ENCODE assay signal across 8 cellular contexts in the genomic region with DNA sequence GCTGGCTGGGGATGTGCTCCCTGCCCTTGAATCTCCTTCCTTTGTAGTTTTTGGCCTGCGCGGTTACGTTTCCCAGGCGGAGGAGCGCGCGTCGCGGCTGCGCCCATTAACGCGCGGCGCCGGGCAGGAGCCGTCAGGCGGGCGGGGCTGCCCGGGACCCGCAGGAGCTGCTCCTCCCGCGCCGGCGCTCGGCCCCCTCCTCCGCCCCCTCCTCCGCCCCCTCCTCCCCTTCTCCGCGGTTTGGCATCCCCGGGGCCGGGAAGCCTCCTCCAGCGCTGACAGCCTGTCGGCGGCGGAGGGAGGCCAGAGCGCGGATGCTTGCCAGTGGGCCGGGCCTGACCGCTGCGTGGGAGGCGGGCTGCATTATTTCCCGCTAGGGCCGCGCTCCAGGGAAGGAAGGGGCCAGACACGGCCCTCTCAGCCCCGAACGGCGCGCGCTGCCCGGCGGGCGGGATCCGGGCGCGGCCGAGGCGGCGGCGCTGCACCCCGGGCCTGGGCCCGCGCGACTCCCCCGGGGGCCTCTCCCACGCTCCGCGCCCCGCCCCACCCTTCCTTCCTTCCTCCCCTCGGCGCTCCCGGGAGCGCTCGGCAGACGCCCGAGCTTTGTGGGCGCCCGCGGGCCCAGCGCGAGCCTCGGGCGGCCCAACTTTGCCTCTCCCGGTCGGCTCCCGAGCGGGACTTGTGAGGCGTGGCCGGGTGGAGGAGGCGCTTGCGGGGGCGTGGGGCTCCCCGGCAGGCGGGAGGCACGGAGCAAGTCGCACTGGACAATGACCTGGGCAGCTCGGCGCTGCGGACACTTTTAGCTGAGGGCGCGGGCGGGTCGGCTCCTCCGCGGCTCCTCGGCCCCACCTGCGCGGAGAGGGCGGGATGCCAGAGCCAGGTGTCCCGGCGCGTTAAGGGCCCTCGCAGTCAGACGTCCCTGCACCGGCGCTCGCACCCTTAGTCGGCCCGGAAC. TPM values are rescaled to one million over a fixed set of nuclear protein-coding genes. Genes with fewer than 3 reads are reported as not detected.
DNase-seq lines count a peak whose midpoint lies in the region; ATAC-seq and TF ChIP-seq lines count a peak whose summit lies in the region.

A gene (plus strand): TSS at position 405 of the 955 bp plus-strand sequence. CDS start 583 bp downstream, outside the sequence.

- peaks cover 19% of the 10 kb centered on the region for H4K20me1 ChIP-seq in osteoblast (ENCODE audit: insufficient read depth, low read length)

- H3K4me3 ChIP-seq in heart left ventricle (peak within 1 kb of the TSS; percentile 57 to 90 (median 80)), osteoblast (ENCODE audit: insufficient read depth, low read length) (peak within 1 kb of the TSS; percentile 86)

- H2AFZ ChIP-seq in osteoblast (ENCODE audit: low read length): peak within 1 kb of the TSS; percentile 81

- intact Hi-C loops in heart left ventricle (cut with DNase I): loop anchor here (2.0 to 10.0 kb wide), 13 partner anchors 58 to 136 kb away; no protein-coding TSS in a partner anchor

- no peaks in the 10 kb centered on the region for H3K36me3 ChIP-seq in heart left ventricle
- no peaks in the 10 kb centered on the region for H3K36me3 ChIP-seq in osteoblast (ENCODE audit: insufficient read depth, low read length)

- DNase-seq in DMS53 (lab: John Stamatoyannopoulos, UW) (peak; percentile 80), NCI-H460 (ENCODE audit: extremely low read depth, low read depth) (peak; percentile 40), heart left ventricle (peak; percentile 89 to 94 (median 90)), osteoblast (ENCODE audit: insufficient read length, low spot score, missing footprints) (peak; percentile 99)

- no peak for TF ChIP-seq POLR2A in heart left ventricle (IDR thresholded peaks at IDR 0.05)

- H3K4me1 ChIP-seq in heart left ventricle: peaks cover 0 to 43% (median 17%) of the 10 kb centered on the region in 12 donors
- peaks cover 23% of the 10 kb centered on the region for H3K4me1 ChIP-seq in osteoblast (ENCODE audit: insufficient read depth, low read length)

- H3K9me3 ChIP-seq in heart left ventricle (no peaks in the 10 kb centered on the region), osteoblast (ENCODE audit: low read depth, low read length) (no peaks in the 10 kb centered on the region)

- H3K4me2 ChIP-seq in osteoblast (ENCODE audit: insufficient read depth, low read length): peak within 1 kb of the TSS; percentile 97

- 0 to 1% (median 1%) methylated on average over 26 to 118 of the region's 119 CpGs for WGBS in heart left ventricle, 4 donors

- H3K27me3 ChIP-seq in heart left ventricle: peaks cover 0 to 5% (median 0%) of the 10 kb centered on the region in 9 donors
- no peaks in the 10 kb centered on the region for H3K27me3 ChIP-seq in osteoblast (ENCODE audit: insufficient read depth, low read length)

- TF ChIP-seq CTCF in heart left ventricle (IDR thresholded peaks at IDR 0.05) (no peak), osteoblast (IDR thresholded peaks at IDR 0.05; ENCODE audit: extremely low read depth, low read depth, low read length) (no peak)

- ATAC-seq in HG02678 (IDR thresholded peaks at IDR 0.05; ENCODE audit: unreplicated experiment): peak; percentile 42
- peak; percentile 82 to 92 (median 90) for ATAC-seq in heart left ventricle
- ATAC-seq in HG03571 (IDR thresholded peaks at IDR 0.05; ENCODE audit: unreplicated experiment): no peak
- no peak for ATAC-seq in GM19397 (IDR thresholded peaks at IDR 0.05; ENCODE audit: unreplicated experiment)

- peaks cover 45% of the 10 kb centered on the region for H3K79me2 ChIP-seq in osteoblast (ENCODE audit: insufficient read depth, low read length)

- H3K27ac ChIP-seq in angular gyrus (ENCODE audit: low read depth, low read length) (peak within 1 kb of the TSS; percentile 83), heart left ventricle (peak within 1 kb of the TSS; percentile 73 to 94 (median 84)), osteoblast (ENCODE audit: low read depth, low read length) (peak within 1 kb of the TSS; percentile 46)

RNA-seq across cellular contexts. Expression of the gene that starts here (rescaled TPM):
- 12.0 and 12.8 TPM in 2 replicates for total RNA-seq in NCI-H460 (2014; rRNA removed; shearing (Covaris generic))
- 17.6 and 18.9 TPM in 2 replicates for polyA plus RNA-seq in NCI-H460 (2014; cell fraction: nucleus; rRNA removed)
- total RNA-seq in heart left ventricle (10 to 100 TPM; 13.5 to 38.4 (median 17.5) TPM), osteoblast (11.6 and 13.6 TPM in 2 replicates)
- 1 to 10 TPM; 6.4 to 8.2 TPM for polyA plus RNA-seq in heart left ventricle

Comparison
In these comparisons a context has a peak if more than half of its experiments do, and no peak if none do; other contexts are left out.
1. DNase-seq: peak in every context shown above with its lines; median percentile 99 in osteoblast; 90 in heart left ventricle; 80 in DMS53; 40 in NCI-H460.
2. ATAC-seq: peak in HG02678 (single experiment) and heart left ventricle (4 of 4); none in HG03571 (single experiment) and GM19397 (single experiment).
3. Peak in every context shown above with its lines, with median percentiles within 50 percentile points of each other: H3K27ac ChIP-seq.